ENCODE assay signal across 9 cellular contexts in genomic region chr17:27218719-27219488, GRCh38.
DNase-seq lines count a peak whose midpoint lies in the region; ATAC-seq, FAIRE-seq and TF ChIP-seq lines count a peak whose summit lies in the region.
"Had no signal": no experiment of that assay in that cellular context is flagged by ENCODE, and none has a peak within 500 bp of the region (broad histone marks: within the 10 kb centered on the region; RNA-seq: fewer than 3 reads in every experiment).

No MANE protein-coding gene starts in this region.

- no peaks in the 10 kb centered on the region for H3K36me3 ChIP-seq in pancreas

- H3K4me1 Mint-ChIP-seq in activated CD8-positive, alpha-beta T cell treated with anti-CD3 and anti-CD28 coated beads, Interleukin-2, amount 10 ng/mL, durations not matched to agents 7 days and 5 days (ENCODE audit: low read depth) = peaks cover 10% of the 10 kb centered on the region

- no peaks in the 10 kb centered on the region for H3K27me3 ChIP-seq in pancreas

- no peak for FAIRE-seq in pancreas (lab: Jason Lieb, UNC)
- FAIRE-seq: bronchial epithelial cell had no signal

- peak overlapping the region; percentile 72 for H3K27ac Mint-ChIP-seq in activated CD8-positive, alpha-beta T cell treated with anti-CD3 and anti-CD28 coated beads, Interleukin-2, amount 10 ng/mL, durations not matched to agents 7 days and 5 days

- POLR2A ChIA-PET in activated CD8-positive, alpha-beta T cell treated with anti-CD3 and anti-CD28 coated beads, Interleukin-2, amount 10 ng/mL, durations not matched to agents 7 days and 5 days (lab: Charles Lee) = interaction anchor here (1.8 kb wide), 1 partner anchor 76 kb away, joined by 9 read pairs; no protein-coding TSS in a partner anchor

- intact Hi-C loops in pancreas (cut with DNase I) = no loop called here

- H3K36me3 Mint-ChIP-seq in activated CD8-positive, alpha-beta T cell treated with anti-CD3 and anti-CD28 coated beads, Interleukin-2, amount 10 ng/mL, durations not matched to agents 7 days and 5 days (ENCODE audit: low read depth) = no peaks in the 10 kb centered on the region

- H3K4me1 ChIP-seq in pancreas = no peaks in the 10 kb centered on the region

- no peak for TF ChIP-seq CTCF in pancreas (IDR thresholded peaks at IDR 0.05)

- no peak overlapping the region for H3K27ac ChIP-seq in pancreas

- H3K9me3 Mint-ChIP-seq in activated CD8-positive, alpha-beta T cell treated with anti-CD3 and anti-CD28 coated beads, Interleukin-2, amount 10 ng/mL, durations not matched to agents 7 days and 5 days (ENCODE audit: insufficient read depth) = no peaks in the 10 kb centered on the region

- 86 to 87% methylated on average over 6 of the region's 6 CpGs for WGBS in pancreas, 2 donors

- no peaks in the 10 kb centered on the region for H3K9me3 ChIP-seq in pancreas

- H3K27me3 Mint-ChIP-seq in activated CD8-positive, alpha-beta T cell treated with anti-CD3 and anti-CD28 coated beads, Interleukin-2, amount 10 ng/mL, durations not matched to agents 7 days and 5 days (ENCODE audit: low read depth) = no peaks in the 10 kb centered on the region

- CTCF ChIA-PET in activated CD8-positive, alpha-beta T cell treated with anti-CD3 and anti-CD28 coated beads, Interleukin-2, amount 10 ng/mL, durations not matched to agents 7 days and 5 days (lab: Charles Lee) = interaction anchor here (0.9 to 2.4 kb wide), 6 partner anchors 13 to 381 kb away, joined by 3 to 12 read pairs (median 5); no protein-coding TSS in a partner anchor

- peak; percentile 55 for ATAC-seq in GM18517 (IDR thresholded peaks at IDR 0.05; ENCODE audit: unreplicated experiment)
- ATAC-seq in GM19467 (IDR thresholded peaks at IDR 0.05; ENCODE audit: unreplicated experiment) = peak; percentile 63
- ATAC-seq in HG03108 (IDR thresholded peaks at IDR 0.05; ENCODE audit: unreplicated experiment) = peak; percentile 57
- ATAC-seq in activated CD8-positive, alpha-beta T cell treated with anti-CD3 and anti-CD28 coated beads, Interleukin-2, amount 10 ng/mL, durations not matched to agents 7 days and 5 days = no peak
- no peak for ATAC-seq in pancreas

- no peak overlapping the region for H3K4me3 Mint-ChIP-seq in activated CD8-positive, alpha-beta T cell treated with anti-CD3 and anti-CD28 coated beads, Interleukin-2, amount 10 ng/mL, durations not matched to agents 7 days and 5 days

- no peak for DNase-seq in activated CD8-positive, alpha-beta T cell treated with anti-CD3 and anti-CD28 coated beads, Interleukin-2, amount 10 ng/mL, durations not matched to agents 7 days and 5 days
- DNase-seq in SW480 (ENCODE audit: low spot score) (no peak), T1000 (lab: John Stamatoyannopoulos, UW) (no peak), pancreas (no peak)
- DNase-seq: NCI-H1092 treated with DMSO at 0.1 percent for 48 hours had no signal

- H3K4me3 ChIP-seq in pancreas = no peak overlapping the region

Comparison
In these comparisons a context has a peak if more than half of its experiments do, and no peak if none do; other contexts are left out.
1. ATAC-seq: peak in GM18517 (single experiment), GM19467 (single experiment) and HG03108 (single experiment); none in activated CD8-positive, alpha-beta T cell treated with anti-CD3 and anti-CD28 coated beads, Interleukin-2, amount 10 ng/mL, durations not matched to agents 7 days and 5 days (single experiment) and pancreas (0 of 4).